In the genomic region with DNA sequence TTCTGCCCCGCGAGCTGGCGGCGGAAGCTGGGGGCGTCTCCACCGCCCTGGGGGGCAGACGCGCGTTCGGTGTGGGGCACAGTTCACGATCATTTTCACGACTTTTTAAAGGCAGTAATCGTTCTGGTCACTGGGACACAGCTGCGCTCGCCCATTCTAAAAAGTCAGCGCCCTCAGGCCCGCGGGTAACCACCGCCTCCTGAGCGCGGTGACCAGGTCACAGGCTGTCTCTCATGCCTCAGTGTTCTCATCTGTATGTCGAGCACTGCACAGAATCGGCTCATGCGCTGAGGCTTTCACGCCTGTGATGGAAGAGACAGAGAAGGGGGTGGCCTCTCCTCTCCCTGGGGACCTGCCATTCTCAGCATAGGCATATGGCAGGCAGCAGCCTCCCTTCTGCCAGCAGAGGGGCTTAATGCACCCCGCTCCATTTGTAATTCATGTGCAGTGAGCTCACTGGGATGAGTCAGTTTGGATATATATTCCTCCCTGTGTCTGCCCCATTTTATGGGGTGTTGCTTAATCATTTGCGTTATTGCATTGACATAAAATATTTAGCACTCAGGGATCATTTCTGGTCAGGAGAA, we compare ENCODE assay signal across 8 cellular contexts. TPM values are rescaled to one million over a fixed set of nuclear protein-coding genes. Genes with fewer than 3 reads are reported as not detected.
DNase-seq lines count a peak whose midpoint lies in the region; ATAC-seq and TF ChIP-seq lines count a peak whose summit lies in the region.
"Not testable (repeated sequence)": the region's sequence is repeated elsewhere in the genome, so short reads cannot be mapped to it uniquely, and the experiment has no call there.
"Had no signal": no experiment of that assay in that cellular context is flagged by ENCODE, and none has a peak within 500 bp of the region (broad histone marks: within the 10 kb centered on the region; RNA-seq: fewer than 3 reads in every experiment).

No MANE protein-coding gene starts in this region.

- H3K27ac Mint-ChIP-seq in memory B cell, result peak overlapping the region; percentile 67

- not testable (repeated sequence) for H3K9me3 Mint-ChIP-seq in memory B cell

- not testable (repeated sequence) for H3K4me1 ChIP-seq in body of pancreas

- peak overlapping the region; percentile 61 for H3K4me3 ChIP-seq in MG63
- H3K4me3 ChIP-seq in body of pancreas, result peak overlapping the region; percentile 74 to 83
- H3K4me3 ChIP-seq in fibroblast of villous mesenchyme (ENCODE audit: low read depth, low read length), result peak overlapping the region; percentile 72

- not testable (repeated sequence) for TF ChIP-seq CTCF in body of pancreas (IDR thresholded peaks at IDR 0.05); fibroblast of villous mesenchyme (IDR thresholded peaks at IDR 0.05; ENCODE audit: insufficient read depth, low read depth, low read length)

- H3K4me3 Mint-ChIP-seq in memory B cell, result peak overlapping the region; percentile 98

- not testable (repeated sequence) for H3K27me3 ChIP-seq in MG63, body of pancreas

- H3K27ac ChIP-seq in body of pancreas, result peak overlapping the region in 3 of 4 donors; percentile 75 to 90 (median 89)

- not testable (repeated sequence) for H3K9me3 ChIP-seq in MG63, body of pancreas

- not testable (repeated sequence) for H3K36me3 Mint-ChIP-seq in memory B cell

- not testable (repeated sequence) for H3K27me3 Mint-ChIP-seq in memory B cell

- DNase-seq in G401 (ENCODE audit: low spot score), result peak; percentile 11
- DNase-seq in MG63, result peak; percentile 72
- peak; percentile 27 for DNase-seq in UCSD-AML1 (lab: John Stamatoyannopoulos, UW; ENCODE audit: unreplicated experiment)
- peak in 2 of 4 donors; percentile 14 to 15 for DNase-seq in body of pancreas
- DNase-seq in fibroblast of villous mesenchyme (ENCODE audit: low read depth), result peak; percentile 82
- DNase-seq in memory B cell (ENCODE audit: low spot score in 2 of 2), result not testable (repeated sequence)
- DNase-seq in sciatic nerve (ENCODE audit: low spot score), result peak; percentile 65

- ATAC-seq in body of pancreas; memory B cell (ENCODE audit: low read depth); sciatic nerve: not testable (repeated sequence)

- H3K4me1 Mint-ChIP-seq in memory B cell, result not testable (repeated sequence)

- intact Hi-C loops in body of pancreas (cut with DNase I); sciatic nerve (cut with DNase I): not testable (repeated sequence)

- not testable (repeated sequence) for H3K36me3 ChIP-seq in MG63; body of pancreas (replicated peaks in 1 of 2; ENCODE audit: insufficient read depth in 1 of 2, low read depth in 2 of 2)

- not testable (repeated sequence) for TF ChIP-seq POLR2A in body of pancreas (IDR thresholded peaks at IDR 0.05)

- in situ Hi-C loops in G401 (cut with HindIII; ENCODE audit: low sequenced_read_pairs), result not testable (repeated sequence)

- 7 to 50% methylated on average over 3 to 27 of the region's 27 CpGs for WGBS in body of pancreas, 2 donors

RNA-seq across cellular contexts. Expression of gene FAM90A26, which starts 16.5 kb away (rescaled TPM):
- total RNA-seq in G401 (2014; rRNA removed; shearing (Covaris generic)), result not detected in 2 replicates
- total RNA-seq in MG63 (2014; rRNA removed; shearing (Covaris generic); ENCODE audit: low replicate concordance), result not detected in 2 replicates
- total RNA-seq in body of pancreas, result not detected
- not detected in 2 replicates for total RNA-seq in fibroblast of villous mesenchyme
- total RNA-seq in sciatic nerve, result not detected
- total RNA-seq: left colon had no signal

RNA-seq across cellular contexts. Expression of gene USP17L10, which starts 56.8 kb away (rescaled TPM):
- total RNA-seq in G401 (2014; rRNA removed; shearing (Covaris generic)), result not detected in 2 replicates
- not detected in 2 replicates for total RNA-seq in MG63 (2014; rRNA removed; shearing (Covaris generic); ENCODE audit: low replicate concordance)
- total RNA-seq in body of pancreas (not detected), fibroblast of villous mesenchyme (not detected in 2 replicates), sciatic nerve (not detected)
- total RNA-seq: left colon had no signal
